7 cellular contexts compared by ENCODE assay signal in genomic region chr5:74673011-74673790, GRCh38. TPM values are rescaled to one million over a fixed set of nuclear protein-coding genes. Genes with fewer than 3 reads are reported as not detected.
A peak's percentile ranks its signal among the peaks of the same experiment; 100 is the strongest.
DNase-seq lines count a peak whose midpoint lies in the region; ATAC-seq, FAIRE-seq and TF ChIP-seq lines count a peak whose summit lies in the region.

No MANE protein-coding gene starts in this region.

- peak; percentile 17 for TF ChIP-seq CTCF in GM10266 (IDR thresholded peaks at IDR 0.05; ENCODE audit: control insufficient read depth, insufficient read depth, low read depth, missing control alignments)
- peak in 1 of 2 donors; percentile 57 for TF ChIP-seq CTCF in mammary epithelial cell (conservative IDR thresholded peaks at IDR 0.05 in 1 of 2, IDR thresholded peaks at IDR 0.05 in 1 of 2; ENCODE audit: extremely low read depth in 1 of 2, insufficient read depth in 1 of 2, low read depth in 1 of 2, low read length in 2 of 2)
- peak; percentile 58 for TF ChIP-seq CTCF in HepG2 (CRISPR knock-in tag; IDR thresholded peaks at IDR 0.05)

- no peak overlapping the region for H3K27ac ChIP-seq in mammary epithelial cell (ENCODE audit: insufficient read depth, low read depth, low read length)
- H3K27ac ChIP-seq in HepG2 (ENCODE audit: extremely low read length, insufficient read depth, low read length) = no peak overlapping the region

- no peaks in the 10 kb centered on the region for H3K36me3 ChIP-seq in mammary epithelial cell (ENCODE audit: insufficient read depth, low read length)
- H3K36me3 ChIP-seq in HepG2 (replicated peaks in 1 of 2; ENCODE audit: control insufficient read depth in 1 of 2, insufficient read depth in 2 of 2, low read length in 2 of 2) = no peaks in the 10 kb centered on the region

- H3K9ac ChIP-seq in mammary epithelial cell (ENCODE audit: insufficient read depth, low read length) (no peak overlapping the region), HepG2 (ENCODE audit: insufficient read depth, low read depth, low read length) (no peak overlapping the region)

- H2AFZ ChIP-seq in mammary epithelial cell (ENCODE audit: low read depth, low read length) (peak overlapping the region; percentile 65), HepG2 (ENCODE audit: low read length) (no peak overlapping the region)

- H3K4me2 ChIP-seq in mammary epithelial cell (ENCODE audit: insufficient read depth, low read depth, low read length) (peak overlapping the region; percentile 40), HepG2 (ENCODE audit: low read depth, low read length) (peak overlapping the region; percentile 56)

- WGBS in mammary epithelial cell (ENCODE audit: low coverage, missing lambda C conversion rate) = 37% methylated on average over 6 of the region's 6 CpGs
- WGBS in HepG2 (ENCODE audit: low lambda C conversion rate) = 34% methylated on average over 5 of the region's 6 CpGs

- H3K9me3 ChIP-seq in mammary epithelial cell (replicated peaks; ENCODE audit: insufficient read depth, low read length) (no peaks in the 10 kb centered on the region), HepG2 (ENCODE audit: low read length) (no peaks in the 10 kb centered on the region)

- peak; percentile 47 for ATAC-seq in HepG2
- no peak for ATAC-seq in GM18870 (IDR thresholded peaks at IDR 0.05; ENCODE audit: unreplicated experiment)

- TF ChIP-seq EP300 in HepG2 (IDR thresholded peaks at IDR 0.05; ENCODE audit: low read depth in 2 of 2, low read length in 2 of 2) (no peak), HepG2 (CRISPR knock-in tag; IDR thresholded peaks at IDR 0.05; ENCODE audit: borderline replicate concordance) (no peak)

- H3K79me2 ChIP-seq in mammary epithelial cell (ENCODE audit: insufficient read depth, low read length) (no peaks in the 10 kb centered on the region), HepG2 (ENCODE audit: insufficient read depth, low read length) (no peaks in the 10 kb centered on the region)

- CTCF ChIA-PET in mammary epithelial cell (lab: Charles Lee; ENCODE audit: low non-redundant PET) (no interaction called here), HepG2 (lab: Yijun Ruan, JAX; ENCODE audit: low intra/inter-chr PET ratio, low total read pairs) (interaction anchor here (1.3 to 1.6 kb wide), 2 partner anchors 271 to 593 kb away, joined by 5 to 7 read pairs; no protein-coding TSS in a partner anchor)

- in situ Hi-C loops in mammary epithelial cell (cut with MboI; ENCODE audit: low sequenced_read_pairs in 2 of 2) = loop anchor here in 1 of 2 donors (5.0 to 25.0 kb wide), 2 partner anchors 244 to 589 kb away; no protein-coding TSS in a partner anchor
- in situ Hi-C loops in HepG2 (cut with HindIII; ENCODE audit: extremely low pct_ligation_motif_present, low pct_unique_long_range_greater_than_20kb) = loop anchor here (5.0 kb wide), 1 partner anchor 244 kb away; no protein-coding TSS in a partner anchor

- dilution Hi-C loops in mammary epithelial cell (cut with HindIII; ENCODE audit: low sequenced_read_pairs) = no loop called here

- FAIRE-seq in HepG2 (lab: Jason Lieb, UNC) = no peak

- DNase-seq in GM10266 (ENCODE audit: extremely low spot score) (no peak), NCI-H446 (lab: John Stamatoyannopoulos, UW) (peak; percentile 52 to 78), mammary epithelial cell (no peak), HepG2 (ENCODE audit: low spot score) (peak; percentile 29), cortex of kidney (lab: John Stamatoyannopoulos, UW) (no peak)
- no peak for DNase-seq in stimulated activated CD8-positive, alpha-beta memory T cell treated with anti-CD3 and anti-CD28 coated beads, Interleukin-4, amount 100 ng/mL, for 48 hours

- no peaks in the 10 kb centered on the region for H4K20me1 ChIP-seq in mammary epithelial cell (ENCODE audit: insufficient read depth, low read length)
- H4K20me1 ChIP-seq in HepG2 (ENCODE audit: insufficient read depth, low read length) = no peaks in the 10 kb centered on the region

- no peak overlapping the region for H3K4me3 ChIP-seq in mammary epithelial cell (replicated peaks in 1 of 3; ENCODE audit: insufficient read depth in 1 of 3, low read depth in 2 of 3, low read length in 3 of 3)
- no peak overlapping the region for H3K4me3 ChIP-seq in HepG2 (replicated peaks in 1 of 3; ENCODE audit: insufficient read depth in 1 of 3, low read depth in 2 of 3, low read length in 3 of 3)

- no peak for TF ChIP-seq POLR2A in HepG2 (IDR thresholded peaks at IDR 0.05; ENCODE audit: insufficient read depth in 1 of 2, low read depth in 2 of 2, low read length in 2 of 2)

- peak; percentile 45; the same call in 1 of the 2 replicates for TF ChIP-seq RAD21 in HepG2 (CRISPR knock-in tag; IDR thresholded peaks at IDR 0.05)

- intact Hi-C loops in mammary epithelial cell (cut with micrococcal nuclease) (loop anchor here (1.0 to 2.0 kb wide), 3 partner anchors 94 to 246 kb away; partner anchors contain the start of genes GFM2 and NSA2), HepG2 (cut with micrococcal nuclease; ENCODE audit: unreplicated experiment) (loop anchor here (1.0 to 10.0 kb wide), 3 partner anchors 246 to 594 kb away; no protein-coding TSS in a partner anchor)

- BruUV-seq in mammary epithelial cell (replicated peaks; lab: Mats Ljungman, UMichigan) (no TSS peak), HepG2 (replicated peaks; lab: Mats Ljungman, UMichigan) (no TSS peak)

- POLR2A ChIA-PET in HepG2 (lab: Yijun Ruan, JAX) = interaction anchor here (1.0 kb wide), 1 partner anchor 664 kb away, joined by 3 read pairs; the partner anchor contains the start of gene HMGCR

- H3K4me1 ChIP-seq in mammary epithelial cell (ENCODE audit: insufficient read depth, low read length) = peaks cover 7% of the 10 kb centered on the region
- peaks cover 52% of the 10 kb centered on the region for H3K4me1 ChIP-seq in HepG2 (ENCODE audit: insufficient read depth, low read length)

- H3K27me3 ChIP-seq in mammary epithelial cell (ENCODE audit: insufficient read depth, low read length) = no peaks in the 10 kb centered on the region
- no peaks in the 10 kb centered on the region for H3K27me3 ChIP-seq in HepG2 (ENCODE audit: control insufficient read depth in 1 of 2, insufficient read depth in 2 of 2, low read length in 2 of 2)

TF ChIP-seq in HepG2, 621 proteins besides CTCF, POLR2A, EP300 and RAD21 (continues in another document):
- TF ChIP-seq ISL2 (CRISPR knock-in tag; IDR thresholded peaks at IDR 0.05) = no peak

RNA-seq across cellular contexts. Expression of gene HEXB, which starts 11.8 kb away (rescaled TPM):
- total RNA-seq in mammary epithelial cell = 100 to 1,000 TPM; 101 to 122 TPM
- polyA plus RNA-seq in mammary epithelial cell = 81.6 TPM
- polyA minus RNA-seq in mammary epithelial cell = 109 TPM
- 43.7 and 100 TPM in 2 replicates for total RNA-seq in HepG2 (2016; rRNA removed; fragmentation: Illumina TruSeq; extraction: Trizol)
- total RNA-seq in HepG2 (2016; cell fraction: cytosol; rRNA removed; fragmentation: Illumina TruSeq; extraction: Trizol; ENCODE audit: low read depth) = 17.8 and 19.0 TPM in 2 replicates
- 43.7 and 98.9 TPM in 2 replicates for total RNA-seq in HepG2 (2016; cell fraction: insoluble cytoplasmic fraction; rRNA removed; fragmentation: Illumina TruSeq; extraction: Trizol)
- 29.3 and 30.7 TPM in 2 replicates for total RNA-seq in HepG2 (2016; cell fraction: membrane; rRNA removed; fragmentation: Illumina TruSeq; extraction: Trizol)
- total RNA-seq in HepG2 (2016; cell fraction: nucleus; rRNA removed; fragmentation: Illumina TruSeq; extraction: Trizol) = 77.9 and 100 TPM in 2 replicates
- 83.0 and 104 TPM in 2 replicates for polyA plus RNA-seq in HepG2 (2011; rRNA removed)
- polyA plus RNA-seq in HepG2 (2011; cell fraction: cytosol; rRNA removed) = 53.4 and 70.9 TPM in 2 replicates
- polyA plus RNA-seq in HepG2 (2011; cell fraction: nucleus; rRNA removed) = 34.2 and 37.1 TPM in 2 replicates
- polyA plus RNA-seq in HepG2 (2012) = 83.2 and 103 TPM in 2 replicates
- 13.9 and 17.9 TPM in 2 replicates for polyA plus RNA-seq in HepG2 (2016; cell fraction: cytosol; fragmentation: Illumina TruSeq; extraction: Trizol; ENCODE audit: low read depth)
- polyA plus RNA-seq in HepG2 (2016; cell fraction: insoluble cytoplasmic fraction; fragmentation: Illumina TruSeq; extraction: Trizol; ENCODE audit: low read depth) = 41.8 and 42.7 TPM in 2 replicates
- polyA plus RNA-seq in HepG2 (2016; cell fraction: membrane; fragmentation: Illumina TruSeq; extraction: Trizol; ENCODE audit: low read depth) = 23.1 and 23.4 TPM in 2 replicates
- 116 and 128 TPM in 2 replicates for polyA plus RNA-seq in HepG2 (2016; cell fraction: nucleus; fragmentation: Illumina TruSeq; extraction: Trizol; ENCODE audit: insufficient read depth, low read depth)
- 55.9 and 60.1 TPM in 2 replicates for polyA minus RNA-seq in HepG2 (2011; rRNA and poly(A)+ RNA removed; ENCODE audit: low replicate concordance)
- polyA minus RNA-seq in HepG2 (2011; cell fraction: cytosol; rRNA and poly(A)+ RNA removed) = 39.4 and 45.6 TPM in 2 replicates
- 36.4 and 36.8 TPM in 2 replicates for polyA minus RNA-seq in HepG2 (2011; cell fraction: nucleus; rRNA and poly(A)+ RNA removed)

RNA-seq across cellular contexts. Expression of gene ENC1, which starts 32.7 kb away (rescaled TPM):
- total RNA-seq in mammary epithelial cell = 100 to 1,000 TPM in 1 of 2 donors, 10 to 100 TPM in 1; 42.4 to 392 TPM
- 41.6 TPM for polyA plus RNA-seq in mammary epithelial cell
- 117 TPM for polyA minus RNA-seq in mammary epithelial cell
- 63.8 and 69.9 TPM in 2 replicates for total RNA-seq in HepG2 (2016; rRNA removed; fragmentation: Illumina TruSeq; extraction: Trizol)
- total RNA-seq in HepG2 (2016; cell fraction: cytosol; rRNA removed; fragmentation: Illumina TruSeq; extraction: Trizol; ENCODE audit: low read depth) = 33.8 and 33.9 TPM in 2 replicates
- total RNA-seq in HepG2 (2016; cell fraction: insoluble cytoplasmic fraction; rRNA removed; fragmentation: Illumina TruSeq; extraction: Trizol) = 61.8 and 63.2 TPM in 2 replicates
- total RNA-seq in HepG2 (2016; cell fraction: membrane; rRNA removed; fragmentation: Illumina TruSeq; extraction: Trizol) = 48.4 and 54.2 TPM in 2 replicates
- 60.3 and 63.7 TPM in 2 replicates for total RNA-seq in HepG2 (2016; cell fraction: nucleus; rRNA removed; fragmentation: Illumina TruSeq; extraction: Trizol)
- polyA plus RNA-seq in HepG2 (2011; rRNA removed) = 61.6 and 64.4 TPM in 2 replicates
- 32.3 and 55.9 TPM in 2 replicates for polyA plus RNA-seq in HepG2 (2011; cell fraction: cytosol; rRNA removed)
- 251 and 317 TPM in 2 replicates for polyA plus RNA-seq in HepG2 (2011; cell fraction: nucleus; rRNA removed)
- 54.2 and 69.2 TPM in 2 replicates for polyA plus RNA-seq in HepG2 (2012)
- 2.0 and 2.4 TPM in 2 replicates for polyA plus RNA-seq in HepG2 (2016; cell fraction: cytosol; fragmentation: Illumina TruSeq; extraction: Trizol; ENCODE audit: low read depth)
- polyA plus RNA-seq in HepG2 (2016; cell fraction: insoluble cytoplasmic fraction; fragmentation: Illumina TruSeq; extraction: Trizol; ENCODE audit: low read depth) = 40.2 and 43.8 TPM in 2 replicates
- polyA plus RNA-seq in HepG2 (2016; cell fraction: membrane; fragmentation: Illumina TruSeq; extraction: Trizol; ENCODE audit: low read depth) = 9.1 and 9.2 TPM in 2 replicates
- 102 and 108 TPM in 2 replicates for polyA plus RNA-seq in HepG2 (2016; cell fraction: nucleus; fragmentation: Illumina TruSeq; extraction: Trizol; ENCODE audit: insufficient read depth, low read depth)
- polyA minus RNA-seq in HepG2 (2011; rRNA and poly(A)+ RNA removed; ENCODE audit: low replicate concordance) = 0.19 and 296 TPM in 2 replicates
- polyA minus RNA-seq in HepG2 (2011; cell fraction: cytosol; rRNA and poly(A)+ RNA removed) = 71.8 and 103 TPM in 2 replicates
- 162 and 227 TPM in 2 replicates for polyA minus RNA-seq in HepG2 (2011; cell fraction: nucleus; rRNA and poly(A)+ RNA removed)

Comparison
In these comparisons a context has a peak if more than half of its experiments do, and no peak if none do; other contexts are left out.
1. DNase-seq: peak in NCI-H446 (2 of 2) and HepG2 (single experiment); none in GM10266 (single experiment), mammary epithelial cell (single experiment), stimulated activated CD8-positive, alpha-beta memory T cell treated with anti-CD3 and anti-CD28 coated beads, Interleukin-4, amount 100 ng/mL, for 48 hours (single experiment) and cortex of kidney (single experiment).